Comparison of ENCODE assay signal across 31 cellular contexts in the genomic region with DNA sequence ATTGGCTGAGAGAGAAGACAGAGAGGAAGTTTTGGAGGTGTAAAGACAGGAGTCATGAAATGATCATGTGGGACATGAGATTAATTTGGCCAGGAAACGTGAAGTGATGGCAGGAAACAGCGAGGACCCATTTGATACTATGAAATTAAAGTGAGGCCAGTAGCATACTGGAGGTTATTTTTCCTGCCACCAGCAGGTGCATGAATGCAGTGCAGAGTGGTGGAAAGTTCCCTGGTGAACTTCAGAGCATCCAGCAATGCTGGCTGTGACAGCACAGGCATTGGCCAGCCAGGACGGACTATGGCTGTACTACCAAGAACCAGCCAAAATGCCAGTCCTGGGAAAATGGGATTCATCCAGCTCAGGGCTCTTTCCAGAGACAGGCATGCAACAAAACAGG.
"Had no signal": no experiment of that assay in that cellular context is flagged by ENCODE, and none has a peak within 500 bp of the region (broad histone marks: within the 10 kb centered on the region; RNA-seq: fewer than 3 reads in every experiment).

No MANE protein-coding gene starts in this region.

- DNase-seq: activated CD4-positive, alpha-beta memory T cell treated with anti-CD3 and anti-CD28 coated beads for 36 hours; activated CD4-positive, alpha-beta T cell treated with anti-CD3 and anti-CD28 coated beads for 4 hours; activated CD8-positive, alpha-beta memory T cell treated with anti-CD3 and anti-CD28 coated beads, Interleukin-2, amount 50 U/mL, for 4 hours; activated gamma-delta T cell; activated naive CD4-positive, alpha-beta T cell treated with anti-CD3 and anti-CD28 coated beads, Interleukin-2, amount 50 U/mL, for 16 hours; activated T-cell treated with anti-CD3 and anti-CD28 coated beads, Interleukin-2, amount 50 U/mL, for 1 hour; amniotic stem cell; central memory CD4-positive, alpha-beta T cell; erythroblast; gastrocnemius medialis; left cardiac atrium; mammary epithelial cell; nephron progenitor cell; ovary; retina; sigmoid colon; small intestine; stimulated activated CD4-positive, alpha-beta T cell treated with anti-CD3 and anti-CD28 coated beads, Interleukin-4, amount 100 ng/mL, for 24 hours; T-helper 9 cell; uterus had no signal

- H3K9me3 Mint-ChIP-seq: activated CD4-positive, alpha-beta memory T cell treated with anti-CD3 and anti-CD28 coated beads for 36 hours; activated T-helper 1 cell treated with anti-CD3 and anti-CD28 coated beads, Interleukin-12 subunit alpha, Interleukin-12 subunit beta, Interleukin-2, Interleukin-4 antibody, amounts not matched to agents 30 ng/mL and 10 ng/mL and 1 ng/mL, durations not matched to agents 14 hours and 24 hours and 36 hours; nephron progenitor cell; stimulated activated effector memory CD8-positive, alpha-beta T cell treated with anti-CD3 and anti-CD28 coated beads, Interleukin-12 subunit alpha, Interleukin-12 subunit beta, amount 100 ng/mL, for 72 hours; stimulated activated naive CD8-positive, alpha-beta T cell treated with anti-CD3 and anti-CD28 coated beads, Interleukin-15, Interleukin-2, amounts not matched to agents 100 ng/mL and 50 ng/mL, for 24 hours; T-helper 1 cell treated with Interleukin-12 subunit alpha and Interleukin-12 subunit beta and Interleukin-4 antibody, amounts not matched to agents 30 μg/mL and 1 μg/mL, for 36 hours had no signal

- H2AFZ ChIP-seq: hepatocyte had no signal

- H3K4me1 Mint-ChIP-seq: stimulated activated effector memory CD8-positive, alpha-beta T cell treated with anti-CD3 and anti-CD28 coated beads, Interleukin-12 subunit alpha, Interleukin-12 subunit beta, amount 100 ng/mL, for 72 hours had no signal

- H3K27ac ChIP-seq: gastrocnemius medialis, hepatocyte, ovary, prostate gland, sigmoid colon, uterus, VCaP had no signal

- H3K79me2 ChIP-seq: hepatocyte had no signal

- FAIRE-seq: astrocyte, keratinocyte, small intestine, TTC549 had no signal

- H3K27me3 ChIP-seq: gastrocnemius medialis, hepatocyte, ovary, sigmoid colon, uterus had no signal

- H3K27ac Mint-ChIP-seq: activated CD4-positive, alpha-beta memory T cell treated with anti-CD3 and anti-CD28 coated beads for 36 hours; activated T-helper 1 cell treated with anti-CD3 and anti-CD28 coated beads, Interleukin-12 subunit alpha, Interleukin-12 subunit beta, Interleukin-2, Interleukin-4 antibody, amounts not matched to agents 30 ng/mL and 10 ng/mL and 1 ng/mL, durations not matched to agents 14 hours and 24 hours and 36 hours; nephron progenitor cell; stimulated activated effector memory CD8-positive, alpha-beta T cell treated with anti-CD3 and anti-CD28 coated beads, Interleukin-12 subunit alpha, Interleukin-12 subunit beta, amount 100 ng/mL, for 72 hours; stimulated activated naive CD8-positive, alpha-beta T cell treated with anti-CD3 and anti-CD28 coated beads, Interleukin-15, Interleukin-2, amounts not matched to agents 100 ng/mL and 50 ng/mL, for 24 hours; T-helper 1 cell treated with Interleukin-12 subunit alpha and Interleukin-12 subunit beta and Interleukin-4 antibody, amounts not matched to agents 30 μg/mL and 1 μg/mL, for 36 hours had no signal

- H3K4me1 ChIP-seq: gastrocnemius medialis, prostate gland, sigmoid colon, uterus had no signal

- H3K4me3 Mint-ChIP-seq: activated CD4-positive, alpha-beta memory T cell treated with anti-CD3 and anti-CD28 coated beads for 36 hours; activated T-helper 1 cell treated with anti-CD3 and anti-CD28 coated beads, Interleukin-12 subunit alpha, Interleukin-12 subunit beta, Interleukin-2, Interleukin-4 antibody, amounts not matched to agents 30 ng/mL and 10 ng/mL and 1 ng/mL, durations not matched to agents 14 hours and 24 hours and 36 hours; nephron progenitor cell; stimulated activated effector memory CD8-positive, alpha-beta T cell treated with anti-CD3 and anti-CD28 coated beads, Interleukin-12 subunit alpha, Interleukin-12 subunit beta, amount 100 ng/mL, for 72 hours; stimulated activated naive CD8-positive, alpha-beta T cell treated with anti-CD3 and anti-CD28 coated beads, Interleukin-15, Interleukin-2, amounts not matched to agents 100 ng/mL and 50 ng/mL, for 24 hours; T-helper 1 cell treated with Interleukin-12 subunit alpha and Interleukin-12 subunit beta and Interleukin-4 antibody, amounts not matched to agents 30 μg/mL and 1 μg/mL, for 36 hours had no signal

- H3K27me3 Mint-ChIP-seq: type B pancreatic cell had no signal

- H3K36me3 ChIP-seq: gastrocnemius medialis, ovary, prostate gland, sigmoid colon, uterus had no signal

- H3K4me3 ChIP-seq: gastrocnemius medialis, hepatocyte, ovary, prostate gland, sigmoid colon, uterus had no signal

- H3K36me3 Mint-ChIP-seq: activated CD4-positive, alpha-beta memory T cell treated with anti-CD3 and anti-CD28 coated beads for 36 hours; stimulated activated effector memory CD8-positive, alpha-beta T cell treated with anti-CD3 and anti-CD28 coated beads, Interleukin-12 subunit alpha, Interleukin-12 subunit beta, amount 100 ng/mL, for 72 hours had no signal

- ATAC-seq: gastrocnemius medialis; left cardiac atrium; stimulated activated effector memory CD8-positive, alpha-beta T cell treated with anti-CD3 and anti-CD28 coated beads, Interleukin-12 subunit alpha, Interleukin-12 subunit beta, amount 100 ng/mL, for 72 hours had no signal

- H3K4me2 ChIP-seq: hepatocyte had no signal

- H3K9me3 ChIP-seq: gastrocnemius medialis, ovary, prostate gland, sigmoid colon, uterus had no signal
